Comparison of ENCODE assay signal across 8 cellular contexts in genomic region chr4:84971319-84971932, GRCh38. TPM values are rescaled to one million over a fixed set of nuclear protein-coding genes. Genes with fewer than 3 reads are reported as not detected.
DNase-seq lines count a peak whose midpoint lies in the region; ATAC-seq, FAIRE-seq and TF ChIP-seq lines count a peak whose summit lies in the region.

No MANE protein-coding gene starts in this region.

- H2AFZ ChIP-seq in DND-41 (ENCODE audit: low read depth, low read length) (no peak overlapping the region), OCI-LY3 (ENCODE audit: low read depth, low read length) (no peak overlapping the region), endothelial cell of umbilical vein (ENCODE audit: low read depth, low read length) (no peak overlapping the region)

- no peaks in the 10 kb centered on the region for H3K79me2 ChIP-seq in DND-41 (ENCODE audit: insufficient read depth, low read length)
- no peaks in the 10 kb centered on the region for H3K79me2 ChIP-seq in OCI-LY3 (ENCODE audit: low read length)
- H3K79me2 ChIP-seq in endothelial cell of umbilical vein (ENCODE audit: control insufficient read depth, insufficient read depth, low read length) = no peaks in the 10 kb centered on the region

- no peaks in the 10 kb centered on the region for H4K20me1 ChIP-seq in DND-41 (ENCODE audit: insufficient read depth, low read length)
- no peaks in the 10 kb centered on the region for H4K20me1 ChIP-seq in OCI-LY3 (ENCODE audit: insufficient read depth, low read length)
- no peaks in the 10 kb centered on the region for H4K20me1 ChIP-seq in endothelial cell of umbilical vein (replicated peaks; ENCODE audit: control insufficient read depth, extremely low read depth, insufficient read depth, low read length)

- DNase-seq in DND-41 (no peak), endothelial cell of umbilical vein (ENCODE audit: low read depth, low spot score) (peak; percentile 63), pons (ENCODE audit: low spot score) (peak; percentile 80)
- no peak for DNase-seq in stimulated activated CD4-positive, alpha-beta T cell treated with anti-CD3 and anti-CD28 coated beads, Interleukin-1b, Interleukin-23, amount 100 ng/mL, for 48 hours
- no peak for DNase-seq in activated CD4-positive, CD25-positive, alpha-beta regulatory T cell treated with anti-CD3 and anti-CD28 coated beads, Interleukin-2, amount 50 U/mL, for 72 hours

- dilution Hi-C loops in endothelial cell of umbilical vein (cut with MboI; ENCODE audit: extremely low pct_ligation_motif_present, low sequenced_read_pairs) = no loop called here

- peak; percentile 45 for TF ChIP-seq CTCF in DND-41 (IDR thresholded peaks at IDR 0.05; ENCODE audit: borderline replicate concordance, extremely low read depth, low read length, poor library complexity, severe bottlenecking)
- TF ChIP-seq CTCF in OCI-LY3 (IDR thresholded peaks at IDR 0.05; ENCODE audit: low read depth, low read length) = peak; percentile 74
- peak; percentile 11 to 25 for TF ChIP-seq CTCF in endothelial cell of umbilical vein (IDR thresholded peaks at IDR 0.05; ENCODE audit: extremely low read depth in 1 of 2, insufficient read depth in 1 of 2, low read depth in 1 of 2, low read length in 2 of 2)

- H3K4me2 ChIP-seq in DND-41 (ENCODE audit: insufficient read depth, low read length) (no peak overlapping the region), OCI-LY3 (ENCODE audit: low read length) (no peak overlapping the region), endothelial cell of umbilical vein (ENCODE audit: insufficient read depth, low read length) (no peak overlapping the region)

- ATAC-seq in DND-41 (ENCODE audit: insufficient read depth, low read depth) (no peak), HG03432 (IDR thresholded peaks at IDR 0.05; ENCODE audit: unreplicated experiment) (peak; percentile 49), HG03095 (IDR thresholded peaks at IDR 0.05; ENCODE audit: unreplicated experiment) (no peak)

- peak; percentile 87 for FAIRE-seq in endothelial cell of umbilical vein (lab: Jason Lieb, UNC)

- no peaks in the 10 kb centered on the region for H3K9me1 ChIP-seq in endothelial cell of umbilical vein (replicated peaks; ENCODE audit: control insufficient read depth, extremely low read depth, insufficient read depth, low read length)

- no TSS peak for BruUV-seq in endothelial cell of umbilical vein (replicated peaks; lab: Mats Ljungman, UMichigan)

- H3K27ac ChIP-seq in DND-41 (ENCODE audit: low read length) = no peak overlapping the region
- H3K27ac ChIP-seq in OCI-LY3 (ENCODE audit: low read length) = no peak overlapping the region
- H3K27ac ChIP-seq in endothelial cell of umbilical vein (ENCODE audit: insufficient read depth, low read depth, low read length) = no peak overlapping the region

- no peaks in the 10 kb centered on the region for H3K27me3 ChIP-seq in DND-41 (ENCODE audit: insufficient read depth, low read length, poor library complexity)
- no peaks in the 10 kb centered on the region for H3K27me3 ChIP-seq in OCI-LY3 (ENCODE audit: low read depth, low read length)
- H3K27me3 ChIP-seq in endothelial cell of umbilical vein (ENCODE audit: control insufficient read depth in 2 of 2, insufficient read depth in 2 of 2, low read length in 2 of 2) = no peaks in the 10 kb centered on the region

- POLR2A ChIA-PET in endothelial cell of umbilical vein (lab: Charles Lee) = no interaction called here

- H3K4me1 ChIP-seq in DND-41 (ENCODE audit: insufficient read depth, low read length) = no peaks in the 10 kb centered on the region
- H3K4me1 ChIP-seq in OCI-LY3 (ENCODE audit: low read length) = peaks cover 11% of the 10 kb centered on the region; the same call in 1 of the 2 replicates
- peaks cover 7% of the 10 kb centered on the region for H3K4me1 ChIP-seq in endothelial cell of umbilical vein (ENCODE audit: control insufficient read depth, extremely low read depth, insufficient read depth, low read length)

- intact Hi-C loops in endothelial cell of umbilical vein (cut with micrococcal nuclease) = loop anchor here (1.0 to 10.0 kb wide), 3 partner anchors 221 to 467 kb away; no protein-coding TSS in a partner anchor

- H3K4me3 ChIP-seq in DND-41 (ENCODE audit: low read depth in 1 of 2, low read length in 2 of 2) (no peak overlapping the region), OCI-LY3 (ENCODE audit: low read length) (no peak overlapping the region), endothelial cell of umbilical vein (replicated peaks in 1 of 3; ENCODE audit: insufficient read depth in 1 of 3, low read depth in 1 of 3, low read length in 3 of 3) (no peak overlapping the region)

- TF ChIP-seq POLR2A in endothelial cell of umbilical vein (IDR thresholded peaks at IDR 0.05; ENCODE audit: low read depth, low read length) = no peak

- H3K9me3 ChIP-seq in DND-41 (ENCODE audit: insufficient read depth, low read length, severe bottlenecking) = no peaks in the 10 kb centered on the region
- H3K9me3 ChIP-seq in OCI-LY3 (ENCODE audit: insufficient read depth, low read length) = no peaks in the 10 kb centered on the region
- no peaks in the 10 kb centered on the region for H3K9me3 ChIP-seq in endothelial cell of umbilical vein (replicated peaks; ENCODE audit: control insufficient read depth, insufficient read depth, low read length)

- no peaks in the 10 kb centered on the region for H3K36me3 ChIP-seq in DND-41 (ENCODE audit: insufficient read depth, low read length)
- H3K36me3 ChIP-seq in OCI-LY3 (replicated peaks; ENCODE audit: low read depth, low read length) = no peaks in the 10 kb centered on the region
- no peaks in the 10 kb centered on the region for H3K36me3 ChIP-seq in endothelial cell of umbilical vein (ENCODE audit: control insufficient read depth in 2 of 2, extremely low read depth in 1 of 2, insufficient read depth in 2 of 2, low read length in 2 of 2)

- CTCF ChIA-PET in endothelial cell of umbilical vein (lab: Charles Lee) = interaction anchor here (0.6 to 3.8 kb wide), 30 partner anchors 11 to 468 kb away, joined by 3 to 86 read pairs (median 4); no protein-coding TSS in a partner anchor

- no peak overlapping the region for H3K9ac ChIP-seq in DND-41 (ENCODE audit: low read depth, low read length)
- no peak overlapping the region for H3K9ac ChIP-seq in OCI-LY3 (ENCODE audit: low read length)
- no peak overlapping the region for H3K9ac ChIP-seq in endothelial cell of umbilical vein (replicated peaks; ENCODE audit: extremely low read depth, insufficient read depth, low read length)

TF ChIP-seq in endothelial cell of umbilical vein, 7 proteins besides CTCF, POLR2A, EP300 and RAD21:
- TF ChIP-seq FOS (IDR thresholded peaks at IDR 0.05; ENCODE audit: borderline replicate concordance, insufficient read depth, low read length) (no peak), GATA2 (IDR thresholded peaks at IDR 0.05; ENCODE audit: insufficient read depth, insufficient read length, low read depth, low read length) (no peak), JUN (IDR thresholded peaks at IDR 0.05; ENCODE audit: borderline replicate concordance, insufficient read depth, insufficient read length, low read depth) (no peak), EZH2 (IDR thresholded peaks at IDR 0.05; ENCODE audit: borderline replicate concordance, low read depth, low read length, severe bottlenecking) (no peak), POLR2AphosphoS5 (IDR thresholded peaks at IDR 0.05; ENCODE audit: insufficient read depth, low read depth, low read length) (no peak), MAX (IDR thresholded peaks at IDR 0.05; ENCODE audit: insufficient read depth, insufficient read length) (no peak), MYC (IDR thresholded peaks at IDR 0.05; ENCODE audit: low read depth, low read length) (no peak)

RNA-seq across cellular contexts. Expression of gene WDFY3, which starts 4.9 kb away (rescaled TPM):
- 89.7 and 113 TPM in 2 replicates for total RNA-seq in endothelial cell of umbilical vein
- 37.0 and 42.7 TPM in 2 replicates for polyA plus RNA-seq in endothelial cell of umbilical vein
- polyA plus RNA-seq in endothelial cell of umbilical vein (2011; cell fraction: cytosol; rRNA removed) = 28.1 and 28.7 TPM in 2 replicates
- polyA plus RNA-seq in endothelial cell of umbilical vein (2011; cell fraction: nucleus; rRNA removed) = 114 and 125 TPM in 2 replicates
- 34.4 and 54.7 TPM in 2 replicates for polyA plus RNA-seq in endothelial cell of umbilical vein (2012)
- 304 and 350 TPM in 2 replicates for polyA minus RNA-seq in endothelial cell of umbilical vein
- 17.5 TPM for polyA minus RNA-seq in endothelial cell of umbilical vein (2011; cell fraction: cytosol; rRNA and poly(A)+ RNA removed)
- 694 and 1,077 TPM in 2 replicates for polyA minus RNA-seq in endothelial cell of umbilical vein (2011; cell fraction: nucleus; rRNA and poly(A)+ RNA removed)

Comparison
In these comparisons a context has a peak if more than half of its experiments do, and no peak if none do; other contexts are left out.
1. DNase-seq: peak in endothelial cell of umbilical vein (single experiment) and pons (single experiment); none in DND-41 (single experiment), stimulated activated CD4-positive, alpha-beta T cell treated with anti-CD3 and anti-CD28 coated beads, Interleukin-1b, Interleukin-23, amount 100 ng/mL, for 48 hours (single experiment) and activated CD4-positive, CD25-positive, alpha-beta regulatory T cell treated with anti-CD3 and anti-CD28 coated beads, Interleukin-2, amount 50 U/mL, for 72 hours (single experiment).
2. CTCF ChIP-seq: peak in every context shown above with its lines; median percentile 74 in OCI-LY3; 45 in DND-41; 18 in endothelial cell of umbilical vein.